In genomic region chr2:203743441-203743932, GRCh38 we compare ENCODE assay signal across 13 cellular contexts. TPM values are rescaled to one million over a fixed set of nuclear protein-coding genes. Genes with fewer than 3 reads are reported as not detected.
DNase-seq lines count a peak whose midpoint lies in the region; ATAC-seq and TF ChIP-seq lines count a peak whose summit lies in the region.
"Had no signal": no experiment of that assay in that cellular context is flagged by ENCODE, and none has a peak within 500 bp of the region (broad histone marks: within the 10 kb centered on the region; RNA-seq: fewer than 3 reads in every experiment).

No MANE protein-coding gene starts in this region.

- no peak for ATAC-seq in HG03139 (IDR thresholded peaks at IDR 0.05; ENCODE audit: unreplicated experiment)
- ATAC-seq: foreskin keratinocyte, Panc1 had no signal

- H3K4me1 ChIP-seq in osteoblast (ENCODE audit: insufficient read depth, low read length), result peaks cover 34% of the 10 kb centered on the region
- H3K4me1 ChIP-seq: foreskin keratinocyte, prostate gland had no signal

- peak overlapping the region; percentile 79 for H3K27ac ChIP-seq in osteoblast (ENCODE audit: low read depth, low read length)
- H3K27ac ChIP-seq: 22Rv1, foreskin keratinocyte, prostate gland had no signal

- H4K20me1 ChIP-seq in osteoblast (ENCODE audit: insufficient read depth, low read length), result no peaks in the 10 kb centered on the region

- H3K79me2 ChIP-seq in osteoblast (ENCODE audit: insufficient read depth, low read length), result no peaks in the 10 kb centered on the region

- TF ChIP-seq CTCF in cardiac fibroblast (IDR thresholded peaks at IDR 0.05; ENCODE audit: low read depth, low read length), result no peak
- TF ChIP-seq CTCF in osteoblast (IDR thresholded peaks at IDR 0.05; ENCODE audit: extremely low read depth, low read depth, low read length), result no peak

- peak overlapping the region; percentile 54 for H3K4me2 ChIP-seq in osteoblast (ENCODE audit: insufficient read depth, low read length)

- H3K36me3 ChIP-seq in MG63, result no peaks in the 10 kb centered on the region
- H3K36me3 ChIP-seq in osteoblast (ENCODE audit: insufficient read depth, low read length), result no peaks in the 10 kb centered on the region
- H3K36me3 ChIP-seq: prostate gland had no signal

- H3K9me3 ChIP-seq in MG63 (peaks cover 7% of the 10 kb centered on the region; the same call in 1 of the 2 replicates), osteoblast (ENCODE audit: low read depth, low read length) (no peaks in the 10 kb centered on the region)
- H3K9me3 ChIP-seq: prostate gland had no signal

- H3K4me3 ChIP-seq in MG63, result no peak overlapping the region
- H3K4me3 ChIP-seq in cardiac fibroblast (replicated peaks in 1 of 2; ENCODE audit: low read depth in 2 of 2, low read length in 2 of 2), result no peak overlapping the region
- H3K4me3 ChIP-seq in osteoblast (ENCODE audit: insufficient read depth, low read length), result peak overlapping the region; percentile 24
- H3K4me3 ChIP-seq: prostate gland had no signal

- H3K27me3 ChIP-seq in MG63 (no peaks in the 10 kb centered on the region), osteoblast (ENCODE audit: insufficient read depth, low read length) (no peaks in the 10 kb centered on the region)
- H3K27me3 ChIP-seq: foreskin keratinocyte had no signal

- DNase-seq in DMS 273 (lab: John Stamatoyannopoulos, UW; ENCODE audit: unreplicated experiment), result peak; percentile 35
- no peak for DNase-seq in DMS 273 treated with DMSO at 0.1 percent for 48 hours (lab: John Stamatoyannopoulos, UW)
- DNase-seq in MG63, result peak; percentile 82
- peak; percentile 72 to 77 for DNase-seq in cardiac fibroblast (ENCODE audit: low read depth in 2 of 2)
- DNase-seq in osteoblast (ENCODE audit: insufficient read length, low spot score, missing footprints), result peak; percentile 65
- DNase-seq in stimulated activated CD4-positive, alpha-beta T cell treated with anti-CD3 and anti-CD28 coated beads, Interleukin-12 subunit alpha, Interleukin-12 subunit beta, amount 100 ng/mL, for 4 hours, result no peak
- DNase-seq in nucleus accumbens (lab: John Stamatoyannopoulos, UW), result no peak
- DNase-seq: foreskin keratinocyte, left cardiac atrium had no signal

- H2AFZ ChIP-seq in osteoblast (ENCODE audit: low read length), result peak overlapping the region; percentile 36

RNA-seq across cellular contexts. Expression of gene CD28, which starts 37.0 kb away (rescaled TPM):
- 0.10 TPM in 1 of 2 replicates, not detected in the other for total RNA-seq in MG63 (2014; rRNA removed; shearing (Covaris generic); ENCODE audit: low replicate concordance)
- total RNA-seq in osteoblast, result not detected in 2 replicates
- total RNA-seq: foreskin keratinocyte had no signal

Comparison
In these comparisons a context has a peak if more than half of its experiments do, and no peak if none do; other contexts are left out.
1. DNase-seq: peak in DMS 273 (single experiment), MG63 (single experiment), cardiac fibroblast (2 of 2) and osteoblast (single experiment); none in DMS 273 treated with DMSO at 0.1 percent for 48 hours (single experiment), stimulated activated CD4-positive, alpha-beta T cell treated with anti-CD3 and anti-CD28 coated beads, Interleukin-12 subunit alpha, Interleukin-12 subunit beta, amount 100 ng/mL, for 4 hours (single experiment) and nucleus accumbens (0 of 56).